6 cellular contexts compared by ENCODE assay signal in genomic region chr3:143072298-143073020, GRCh38. TPM values are rescaled to one million over a fixed set of nuclear protein-coding genes. Genes with fewer than 3 reads are reported as not detected.
DNase-seq lines count a peak whose midpoint lies in the region; ATAC-seq, FAIRE-seq and TF ChIP-seq lines count a peak whose summit lies in the region.
"Not testable (repeated sequence)": the region's sequence is repeated elsewhere in the genome, so short reads cannot be mapped to it uniquely, and the experiment has no call there.

No MANE protein-coding gene starts in this region.

- not testable (repeated sequence) for H3K4ac ChIP-seq in trophoblast cell (ENCODE audit: low read depth, low read length)

- not testable (repeated sequence) for H4K91ac ChIP-seq in trophoblast cell (ENCODE audit: low read depth, low read length)

- H2AFZ ChIP-seq in K562 (ENCODE audit: low read depth, low read length) = peak overlapping the region; percentile 46
- not testable (repeated sequence) for H2AFZ ChIP-seq in trophoblast cell (ENCODE audit: insufficient read depth, low read length, poor library complexity)

- not testable (repeated sequence) for H2BK120ac ChIP-seq in trophoblast cell (ENCODE audit: insufficient read depth, low read length, poor library complexity)

- not testable (repeated sequence) for H3K79me2 ChIP-seq in K562 (ENCODE audit: control insufficient read depth, insufficient read depth, low read length); trophoblast cell (ENCODE audit: control insufficient read depth, insufficient read depth, low read length, poor library complexity)

- H3K27me3 Mint-ChIP-seq in glutamatergic neuron (ENCODE audit: unreplicated experiment); nephron progenitor cell (ENCODE audit: low read depth, poor library complexity): not testable (repeated sequence)

- 68% methylated on average over 12 of the region's 12 CpGs for WGBS in K562 (ENCODE audit: insufficient coverage, low coverage, missing lambda C conversion rate)
- WGBS in trophoblast cell (ENCODE audit: extremely low coverage, insufficient coverage, insufficient read length) = no CpG with 5 or more reads among the region's 12 CpGs

- not testable (repeated sequence) for H3K9me3 Mint-ChIP-seq in glutamatergic neuron (ENCODE audit: unreplicated experiment)
- H3K9me3 Mint-ChIP-seq in nephron progenitor cell = peaks cover 21% of the 10 kb centered on the region

- not testable (repeated sequence) for TF ChIP-seq RAD21 in K562 (CRISPR knock-in tag; conservative IDR thresholded peaks at IDR 0.05 in 1 of 2, IDR thresholded peaks at IDR 0.05 in 1 of 2)

- POLR2A ChIA-PET in HEK293 (lab: Yijun Ruan, JAX); K562 (lab: Yijun Ruan, JAX): not testable (repeated sequence)

- H3K4me1 Mint-ChIP-seq in glutamatergic neuron (ENCODE audit: low read depth, unreplicated experiment) (peaks cover 32% of the 10 kb centered on the region), nephron progenitor cell (peaks cover 39% of the 10 kb centered on the region)

- H3K27ac Mint-ChIP-seq in glutamatergic neuron (ENCODE audit: unreplicated experiment) (peak overlapping the region; percentile 72), nephron progenitor cell (peak overlapping the region; percentile 38)

- not testable (repeated sequence) for H2BK5ac ChIP-seq in trophoblast cell (ENCODE audit: low read depth, low read length, poor library complexity)

- not testable (repeated sequence) for H3K27ac ChIP-seq in HEK293 (ENCODE audit: extremely low read depth, low read depth, low read length); K562 (ENCODE audit: extremely low read depth, low read depth, low read length); trophoblast cell (ENCODE audit: low read depth, low read length)
- peak overlapping the region; percentile 59 for H3K27ac ChIP-seq in RWPE2 (ENCODE audit: poor library complexity, severe bottlenecking)

- H3K4me3 Mint-ChIP-seq in glutamatergic neuron (ENCODE audit: unreplicated experiment) = not testable (repeated sequence)
- peak overlapping the region; percentile 0 for H3K4me3 Mint-ChIP-seq in nephron progenitor cell

- in situ Hi-C loops in K562 (cut with MboI) = not testable (repeated sequence)

- H4K12ac ChIP-seq in trophoblast cell (ENCODE audit: low read depth, low read length) = not testable (repeated sequence)

- H3K23ac ChIP-seq in trophoblast cell (ENCODE audit: low read length) = not testable (repeated sequence)

- not testable (repeated sequence) for H3K9me1 ChIP-seq in K562 (ENCODE audit: control insufficient read depth, insufficient read depth, low read length)

- H2AK5ac ChIP-seq in trophoblast cell (ENCODE audit: low read length) = not testable (repeated sequence)

- not testable (repeated sequence) for TF ChIP-seq POLR2A in K562 (conservative IDR thresholded peaks at IDR 0.05)

- not testable (repeated sequence) for H3K4me2 ChIP-seq in K562 (ENCODE audit: insufficient read depth, low read length); trophoblast cell (ENCODE audit: low read length)

- H3K4me3 ChIP-seq in HEK293 (ENCODE audit: low read depth, low read length); RWPE2 (ENCODE audit: severe bottlenecking); K562; trophoblast cell (ENCODE audit: low read depth, low read length): not testable (repeated sequence)

- not testable (repeated sequence) for DNase-seq in RWPE2 (ENCODE audit: low spot score); K562 (ENCODE audit: extremely low read depth in 1 of 4, low spot score in 3 of 4); glutamatergic neuron; nephron progenitor cell
- peak; percentile 15 to 59 for DNase-seq in trophoblast cell

- not testable (repeated sequence) for H4K20me1 ChIP-seq in K562 (replicated peaks; ENCODE audit: control insufficient read depth, insufficient read depth, low read length)

- H3K9me3 ChIP-seq in HEK293 (ENCODE audit: control insufficient read depth, insufficient read depth, low read depth, low read length); RWPE2 (ENCODE audit: severe bottlenecking); K562 (replicated peaks; ENCODE audit: control insufficient read depth, insufficient read depth, low read depth, low read length); trophoblast cell (ENCODE audit: insufficient read depth, low read depth, low read length): not testable (repeated sequence)

- TF ChIP-seq EP300 in K562 (IDR thresholded peaks at IDR 0.05; ENCODE audit: low read length) = not testable (repeated sequence)

- BruUV-seq in K562 (replicated peaks; lab: Mats Ljungman, UMichigan) = not testable (repeated sequence)

- not testable (repeated sequence) for H3K18ac ChIP-seq in trophoblast cell (ENCODE audit: low read length)

- not testable (repeated sequence) for H3K79me1 ChIP-seq in trophoblast cell (ENCODE audit: low read length)

- ATAC-seq in RWPE2 (ENCODE audit: low read depth); K562: not testable (repeated sequence)

- H2BK12ac ChIP-seq in trophoblast cell (ENCODE audit: low read length) = not testable (repeated sequence)

- FAIRE-seq in K562 (lab: Jason Lieb, UNC) = not testable (repeated sequence)

- not testable (repeated sequence) for H3K27me3 ChIP-seq in RWPE2 (ENCODE audit: insufficient read depth, poor library complexity, severe bottlenecking); K562 (ENCODE audit: control insufficient read depth in 2 of 2, insufficient read depth in 2 of 2, low read length in 2 of 2); trophoblast cell (ENCODE audit: insufficient read depth, low read length)

- not testable (repeated sequence) for H4K8ac ChIP-seq in trophoblast cell (ENCODE audit: low read depth, low read length)

- not testable (repeated sequence) for H3K36me3 Mint-ChIP-seq in glutamatergic neuron (ENCODE audit: unreplicated experiment); nephron progenitor cell (ENCODE audit: low read depth)

- H3K36me3 ChIP-seq in HEK293 (ENCODE audit: control insufficient read depth in 2 of 2, insufficient read depth in 1 of 2, low read length in 2 of 2); RWPE2 (ENCODE audit: low read depth); K562 (ENCODE audit: control insufficient read depth, insufficient read depth, low read length); trophoblast cell (ENCODE audit: control insufficient read depth in 1 of 2, insufficient read depth in 2 of 2, low read length in 2 of 2): not testable (repeated sequence)

- not testable (repeated sequence) for H3K14ac ChIP-seq in trophoblast cell (ENCODE audit: low read length)

- CTCF ChIA-PET in HEK293 (lab: Yijun Ruan, JAX); K562 (lab: Yijun Ruan, JAX; ENCODE audit: low intra/inter-chr PET ratio): not testable (repeated sequence)

- H3K4me1 ChIP-seq in HEK293 (ENCODE audit: control insufficient read depth, insufficient read depth, low read length); K562 (replicated peaks in 1 of 2; ENCODE audit: control insufficient read depth in 2 of 2, insufficient read depth in 2 of 2, low read length in 2 of 2); trophoblast cell (ENCODE audit: control insufficient read depth in 1 of 2, insufficient read depth in 2 of 2, low read length in 2 of 2): not testable (repeated sequence)
- peaks cover 11% of the 10 kb centered on the region for H3K4me1 ChIP-seq in RWPE2 (ENCODE audit: insufficient read depth, poor library complexity, severe bottlenecking)

- H3K9ac ChIP-seq in K562 (ENCODE audit: insufficient read depth in 1 of 2, low read depth in 2 of 2, low read length in 2 of 2); trophoblast cell (ENCODE audit: low read length): not testable (repeated sequence)

- TF ChIP-seq CTCF in HEK293 (tag by site-specific recombination; IDR thresholded peaks at IDR 0.05); RWPE2 (IDR thresholded peaks at IDR 0.05; ENCODE audit: poor library complexity, severe bottlenecking); K562 (IDR thresholded peaks at IDR 0.05 in 2 of 3, conservative IDR thresholded peaks at IDR 0.05 in 1 of 3; ENCODE audit: insufficient read depth in 2 of 3, low read depth in 1 of 3, low read length in 3 of 3); glutamatergic neuron (IDR thresholded peaks at IDR 0.05; ENCODE audit: partially characterized antibody, unreplicated experiment); nephron progenitor cell (IDR thresholded peaks at IDR 0.05): not testable (repeated sequence)

- intact Hi-C loops in K562 (cut with micrococcal nuclease) = not testable (repeated sequence)

TF ChIP-seq in HEK293, 187 proteins besides CTCF, POLR2A, EP300 and RAD21:
- peak; percentile 20; the same call in 1 of the 2 replicates for TF ChIP-seq KLF1 (tag by site-specific recombination; IDR thresholded peaks at IDR 0.05)
TF ChIP-seq in HEK293: peak in this region for 1; not testable (repeated sequence) for 186.

RNA-seq across cellular contexts. Expression of gene CHST2, which starts 47.1 kb away (rescaled TPM):
- 15.4 and 34.1 TPM in 2 replicates for total RNA-seq in K562 (2011; cell fraction: chromatin; rRNA removed; ENCODE audit: low replicate concordance)
- 40.4 and 52.0 TPM in 2 replicates for total RNA-seq in K562 (2011; cell fraction: nucleolus; rRNA removed)
- total RNA-seq in K562 (2011; cell fraction: nucleoplasm; rRNA removed) = 27.5 and 32.1 TPM in 2 replicates
- total RNA-seq in K562 (2014; rRNA removed) = 27.3 and 28.5 TPM in 2 replicates
- total RNA-seq in K562 (2014; rRNA removed; fragmentation: Illumina TruSeq; extraction: Trizol) = 10.6 and 10.7 TPM in 2 replicates
- 13.9 and 14.7 TPM in 2 replicates for total RNA-seq in K562 (2015; rRNA removed; fragmentation: Illumina TruSeq; extraction: Trizol)
- 55.1 and 60.3 TPM in 2 replicates for total RNA-seq in K562 (2021)
- 8.0 and 13.7 TPM in 2 replicates for polyA plus RNA-seq in K562 (2011; rRNA removed)
- 10.9 and 33.4 TPM in 2 replicates for polyA plus RNA-seq in K562 (2011; cell fraction: cytosol; rRNA removed)
- polyA plus RNA-seq in K562 (2011; cell fraction: nucleus; rRNA removed) = 19.2 and 52.4 TPM in 2 replicates
- 25.3 and 34.2 TPM in 2 replicates for polyA plus RNA-seq in K562 (2012)
- polyA plus RNA-seq in K562 (2014; fragmentation: Illumina TruSeq; extraction: Trizol) = 16.5 and 19.2 TPM in 2 replicates
- polyA plus RNA-seq in K562 (2014; fragmentation: Nextera tagmentation; extraction: Ambion mirVana) = 1 to 10 TPM; 3.4 to 3.7 TPM
- 32.6 and 36.4 TPM in 2 replicates for polyA plus RNA-seq in K562 (2014; rRNA removed)
- 4.3 and 8.8 TPM in 2 replicates for polyA minus RNA-seq in K562 (2011; rRNA and poly(A)+ RNA removed)
- polyA minus RNA-seq in K562 (2011; cell fraction: cytosol; rRNA and poly(A)+ RNA removed) = 17.7 and 18.6 TPM in 2 replicates
- 21.2 and 23.4 TPM in 2 replicates for polyA minus RNA-seq in K562 (2011; cell fraction: nucleus; rRNA and poly(A)+ RNA removed)
- 51.7 TPM for total RNA-seq in glutamatergic neuron (ENCODE audit: unreplicated experiment)
- 2.3 and 2.5 TPM in 2 replicates for polyA plus RNA-seq in trophoblast cell (2013)
